In genomic region chr3:193489949-193490348, GRCh38 we compare ENCODE assay signal across 17 cellular contexts.
"Had no signal": no experiment of that assay in that cellular context is flagged by ENCODE, and none has a peak within 500 bp of the region (broad histone marks: within the 10 kb centered on the region; RNA-seq: fewer than 3 reads in every experiment).

No MANE protein-coding gene starts in this region.

- ATAC-seq: activated T-helper 17 cell treated with anti-CD3 and anti-CD28 coated beads, Interleukin-2, amount 50 U/mL, for 72 hours; naive thymus-derived CD8-positive, alpha-beta T cell; stimulated activated effector memory CD8-positive, alpha-beta T cell treated with anti-CD3 and anti-CD28 coated beads, Interleukin-12 subunit alpha, Interleukin-12 subunit beta, amount 100 ng/mL, for 72 hours had no signal

- H3K27me3 Mint-ChIP-seq: activated CD4-positive, alpha-beta T cell treated with anti-CD3 and anti-CD28 coated beads, Interleukin-2, amount 10 ng/mL, durations not matched to agents 7 days and 5 days had no signal

- H3K4me3 Mint-ChIP-seq: activated CD4-positive, alpha-beta T cell treated with anti-CD3 and anti-CD28 coated beads, Interleukin-2, amount 10 ng/mL, durations not matched to agents 7 days and 5 days; activated naive CD4-positive, alpha-beta T cell treated with anti-CD3 and anti-CD28 coated beads for 36 hours; activated T-helper 17 cell treated with anti-CD3 and anti-CD28 coated beads, Interleukin-2, amount 50 U/mL, for 72 hours; naive thymus-derived CD8-positive, alpha-beta T cell; stimulated activated effector memory CD8-positive, alpha-beta T cell treated with anti-CD3 and anti-CD28 coated beads, Interleukin-12 subunit alpha, Interleukin-12 subunit beta, amount 100 ng/mL, for 72 hours had no signal

- H3K36me3 ChIP-seq: ascending aorta, breast epithelium, pancreas, sigmoid colon had no signal

- H3K36me3 Mint-ChIP-seq: stimulated activated effector memory CD8-positive, alpha-beta T cell treated with anti-CD3 and anti-CD28 coated beads, Interleukin-12 subunit alpha, Interleukin-12 subunit beta, amount 100 ng/mL, for 72 hours had no signal

- H3K4me3 ChIP-seq: ascending aorta, breast epithelium, pancreas, sigmoid colon had no signal

- H3K27me3 ChIP-seq: ascending aorta, breast epithelium, pancreas, sigmoid colon had no signal

- H3K9me3 ChIP-seq: ascending aorta, breast epithelium, pancreas, sigmoid colon had no signal

- H3K4me1 ChIP-seq: ascending aorta, breast epithelium, sigmoid colon had no signal

- FAIRE-seq: frontal cortex, islet of Langerhans, pancreas had no signal

- H3K4me1 Mint-ChIP-seq: activated CD4-positive, alpha-beta T cell treated with anti-CD3 and anti-CD28 coated beads, Interleukin-2, amount 10 ng/mL, durations not matched to agents 7 days and 5 days; activated T-helper 17 cell treated with anti-CD3 and anti-CD28 coated beads, Interleukin-2, amount 50 U/mL, for 72 hours; naive thymus-derived CD8-positive, alpha-beta T cell; stimulated activated effector memory CD8-positive, alpha-beta T cell treated with anti-CD3 and anti-CD28 coated beads, Interleukin-12 subunit alpha, Interleukin-12 subunit beta, amount 100 ng/mL, for 72 hours had no signal

- H3K27ac ChIP-seq: ascending aorta, breast epithelium, epithelial cell of prostate, pancreas, sigmoid colon had no signal

- H3K9me3 Mint-ChIP-seq: activated CD4-positive, alpha-beta T cell treated with anti-CD3 and anti-CD28 coated beads, Interleukin-2, amount 10 ng/mL, durations not matched to agents 7 days and 5 days; activated naive CD4-positive, alpha-beta T cell treated with anti-CD3 and anti-CD28 coated beads for 36 hours; activated T-helper 17 cell treated with anti-CD3 and anti-CD28 coated beads, Interleukin-2, amount 50 U/mL, for 72 hours; naive thymus-derived CD8-positive, alpha-beta T cell; stimulated activated effector memory CD8-positive, alpha-beta T cell treated with anti-CD3 and anti-CD28 coated beads, Interleukin-12 subunit alpha, Interleukin-12 subunit beta, amount 100 ng/mL, for 72 hours had no signal

- DNase-seq: activated CD4-positive, alpha-beta T cell treated with anti-CD3 and anti-CD28 coated beads, Interleukin-2, amount 10 ng/mL, durations not matched to agents 7 days and 5 days; activated CD8-positive, alpha-beta memory T cell treated with anti-CD3 and anti-CD28 coated beads for 24 hours; activated naive CD4-positive, alpha-beta T cell treated with anti-CD3 and anti-CD28 coated beads for 36 hours; head of caudate nucleus; naive thymus-derived CD8-positive, alpha-beta T cell; pancreas; sigmoid colon; stimulated activated CD4-positive, alpha-beta T cell treated with anti-CD3 and anti-CD28 coated beads, Interleukin-12 subunit alpha, Interleukin-12 subunit beta, amount 100 ng/mL, for 4 hours; stimulated activated CD4-positive, alpha-beta T cell treated with anti-CD3 and anti-CD28 coated beads, Interleukin-2, amount 100 ng/mL, for 24 hours; SW 1271 had no signal

- H3K27ac Mint-ChIP-seq: activated CD4-positive, alpha-beta T cell treated with anti-CD3 and anti-CD28 coated beads, Interleukin-2, amount 10 ng/mL, durations not matched to agents 7 days and 5 days; activated naive CD4-positive, alpha-beta T cell treated with anti-CD3 and anti-CD28 coated beads for 36 hours; activated T-helper 17 cell treated with anti-CD3 and anti-CD28 coated beads, Interleukin-2, amount 50 U/mL, for 72 hours; naive thymus-derived CD8-positive, alpha-beta T cell; stimulated activated effector memory CD8-positive, alpha-beta T cell treated with anti-CD3 and anti-CD28 coated beads, Interleukin-12 subunit alpha, Interleukin-12 subunit beta, amount 100 ng/mL, for 72 hours had no signal
